In genomic region chr3:188746291-188746783, GRCh38 we compare ENCODE assay signal across 1 cellular context.
TF ChIP-seq lines count a peak whose summit lies in the region.

No MANE protein-coding gene starts in this region.

TF ChIP-seq in HepG2, 621 proteins besides CTCF, POLR2A, EP300 and RAD21 (continued from another document and continues in another):
- TF ChIP-seq ZUFSP (CRISPR knock-in tag; IDR thresholded peaks at IDR 0.05; ENCODE audit: borderline replicate concordance) (no peak), ZBTB44 (CRISPR knock-in tag; IDR thresholded peaks at IDR 0.05) (no peak), UBTF (CRISPR knock-in tag; IDR thresholded peaks at IDR 0.05) (0 out of 2 replicates have a peak, but pooled peaks have one; percentile 19), FOXC1 (CRISPR knock-in tag; IDR thresholded peaks at IDR 0.05; ENCODE audit: borderline replicate concordance) (no peak), FOSL1 (CRISPR knock-in tag; IDR thresholded peaks at IDR 0.05; ENCODE audit: borderline replicate concordance) (peak; percentile 72; the same call in 1 of the 2 replicates), ETV5 (CRISPR knock-in tag; IDR thresholded peaks at IDR 0.05; ENCODE audit: borderline replicate concordance) (peak; percentile 71; the same call in 1 of the 2 replicates), GTF3A (CRISPR knock-in tag; conservative IDR thresholded peaks at IDR 0.05) (no peak), ELF1 (CRISPR knock-in tag; IDR thresholded peaks at IDR 0.05) (peak; percentile 22; the same call in 1 of the 2 replicates), ZBTB8A (CRISPR knock-in tag; IDR thresholded peaks at IDR 0.05; ENCODE audit: borderline replicate concordance, low read depth) (no peak), JARID2 (CRISPR knock-in tag; IDR thresholded peaks at IDR 0.05; ENCODE audit: insufficient replicate concordance) (no peak), HCFC1 (IDR thresholded peaks at IDR 0.05; ENCODE audit: low read depth, low read length) (no peak), ZNF24 (IDR thresholded peaks at IDR 0.05) (peak; percentile 79), TCF7L2 (IDR thresholded peaks at IDR 0.05; ENCODE audit: low read depth, low read length) (peak; percentile 99), ZNF607 (CRISPR knock-in tag; IDR thresholded peaks at IDR 0.05; ENCODE audit: borderline replicate concordance) (no peak), ZNF615 (CRISPR knock-in tag; IDR thresholded peaks at IDR 0.05; ENCODE audit: borderline replicate concordance) (no peak), ZNF414 (CRISPR knock-in tag; IDR thresholded peaks at IDR 0.05) (peak; percentile 97), BCL6 (CRISPR knock-in tag; IDR thresholded peaks at IDR 0.05) (peak; percentile 95), ZNF75D (CRISPR knock-in tag; IDR thresholded peaks at IDR 0.05; ENCODE audit: borderline replicate concordance) (no peak), TBL1XR1 (IDR thresholded peaks at IDR 0.05; ENCODE audit: borderline replicate concordance, low read length, partially characterized antibody) (peak; percentile 95), MAF1 (CRISPR knock-in tag; IDR thresholded peaks at IDR 0.05; ENCODE audit: borderline replicate concordance) (no peak), KDM1A (CRISPR knock-in tag; IDR thresholded peaks at IDR 0.05) (peak; percentile 85), ASH2L (IDR thresholded peaks at IDR 0.05; ENCODE audit: insufficient read length, low read depth, low read length) (peak; percentile 91), TBP (CRISPR knock-in tag; IDR thresholded peaks at IDR 0.05) (no peak), ISL2 (CRISPR knock-in tag; IDR thresholded peaks at IDR 0.05) (peak; percentile 100), THRA (CRISPR knock-in tag; IDR thresholded peaks at IDR 0.05; ENCODE audit: borderline replicate concordance) (peak; percentile 87), THAP8 (CRISPR knock-in tag; IDR thresholded peaks at IDR 0.05; ENCODE audit: borderline replicate concordance) (no peak), JUN (CRISPR knock-in tag; IDR thresholded peaks at IDR 0.05) (peak; percentile 78; the same call in 1 of the 2 replicates), CREM (IDR thresholded peaks at IDR 0.05) (peak; percentile 99), CREM (CRISPR knock-in tag; IDR thresholded peaks at IDR 0.05) (no peak), NFRKB (IDR thresholded peaks at IDR 0.05) (no peak), PRDM15 (CRISPR knock-in tag; IDR thresholded peaks at IDR 0.05) (peak; percentile 57; the same call in 1 of the 2 replicates), ARNT2 (CRISPR knock-in tag; IDR thresholded peaks at IDR 0.05; ENCODE audit: low read depth) (no peak), ELF3 (CRISPR knock-in tag; IDR thresholded peaks at IDR 0.05) (peak; percentile 86; the same call in 1 of the 2 replicates), ZFP36 (IDR thresholded peaks at IDR 0.05; ENCODE audit: borderline replicate concordance, low read depth, low read length, partially characterized antibody) (peak; percentile 49), DMTF1 (CRISPR knock-in tag; IDR thresholded peaks at IDR 0.05) (no peak), HHEX (CRISPR knock-in tag; IDR thresholded peaks at IDR 0.05) (peak; percentile 92), ZNF652 (CRISPR knock-in tag; IDR thresholded peaks at IDR 0.05; ENCODE audit: borderline replicate concordance, low read depth) (peak; percentile 75), NKX3-1 (CRISPR knock-in tag; IDR thresholded peaks at IDR 0.05) (peak; percentile 96), SSRP1 (CRISPR knock-in tag; IDR thresholded peaks at IDR 0.05) (0 out of 2 replicates have a peak, but pooled peaks have one; percentile 10), AGO2 (optimal IDR thresholded peaks at IDR 0.05; ENCODE audit: low read depth, low read length) (no peak), GLI4 (CRISPR knock-in tag; IDR thresholded peaks at IDR 0.05; ENCODE audit: borderline replicate concordance) (no peak), SMARCC2 (IDR thresholded peaks at IDR 0.05) (peak; percentile 100), TFAP4 (IDR thresholded peaks at IDR 0.05; ENCODE audit: borderline replicate concordance, low read depth) (peak; percentile 91), FOXK1 (CRISPR knock-in tag; IDR thresholded peaks at IDR 0.05; ENCODE audit: borderline replicate concordance, low read depth) (peak; percentile 96), ZBTB39 (CRISPR knock-in tag; IDR thresholded peaks at IDR 0.05) (no peak), ZFP62 (CRISPR knock-in tag; IDR thresholded peaks at IDR 0.05) (no peak)
